ENCODE assay signal across 10 cellular contexts in genomic region chr14:61104358-61104757, GRCh38.
DNase-seq lines count a peak whose midpoint lies in the region; ATAC-seq, FAIRE-seq and TF ChIP-seq lines count a peak whose summit lies in the region.
"Had no signal": no experiment of that assay in that cellular context is flagged by ENCODE, and none has a peak within 500 bp of the region (broad histone marks: within the 10 kb centered on the region; RNA-seq: fewer than 3 reads in every experiment).

No MANE protein-coding gene starts in this region.

- in situ Hi-C loops in K562 (cut with MboI) = no loop called here

- POLR2A ChIA-PET in A549 (lab: Yijun Ruan, JAX) (interaction anchor here (1.1 to 1.3 kb wide), 2 partner anchors 124 to 455 kb away, joined by 3 read pairs; partner anchors contain the start of genes SLC38A6 and TRMT5), K562 (lab: Yijun Ruan, JAX) (no interaction called here)

- WGBS in A549 (ENCODE audit: missing lambda C conversion rate) = 57% methylated on average over 3 of the region's 3 CpGs
- 20% methylated on average over 3 of the region's 3 CpGs for WGBS in K562 (ENCODE audit: insufficient coverage, low coverage, missing lambda C conversion rate)

- BruUV-seq in K562 (replicated peaks; lab: Mats Ljungman, UMichigan) = no TSS peak

- TF ChIP-seq POLR2A in A549 (IDR thresholded peaks at IDR 0.05; ENCODE audit: low read length) = no peak
- no peak for TF ChIP-seq POLR2A in K562 (conservative IDR thresholded peaks at IDR 0.05)

- no peaks in the 10 kb centered on the region for H3K27me3 ChIP-seq in K562 (ENCODE audit: control insufficient read depth in 2 of 2, insufficient read depth in 2 of 2, low read length in 2 of 2)

- H3K4me1 Mint-ChIP-seq in nephron (peaks cover 83% of the 10 kb centered on the region), glutamatergic neuron (ENCODE audit: low read depth, unreplicated experiment) (peaks cover 9% of the 10 kb centered on the region)
- H3K4me1 Mint-ChIP-seq in effector memory CD8-positive, alpha-beta T cell (ENCODE audit: low read depth in 2 of 2) = no peaks in the 10 kb centered on the region

- H3K4me1 ChIP-seq in A549 (peaks cover 37% of the 10 kb centered on the region), K562 (replicated peaks in 1 of 2; ENCODE audit: control insufficient read depth in 2 of 2, insufficient read depth in 2 of 2, low read length in 2 of 2) (peaks cover 9 to 33% of the 10 kb centered on the region in 2 experiments; a peak in 4 of 5 replicates)

- TF ChIP-seq RAD21 in A549 (conservative IDR thresholded peaks at IDR 0.05 in 1 of 2, IDR thresholded peaks at IDR 0.05 in 1 of 2) (no peak), K562 (CRISPR knock-in tag; conservative IDR thresholded peaks at IDR 0.05 in 1 of 2, IDR thresholded peaks at IDR 0.05 in 1 of 2) (no peak)

- H2AFZ ChIP-seq in K562 (ENCODE audit: low read depth, low read length) = peak overlapping the region; percentile 95

- H3K36me3 Mint-ChIP-seq in nephron (ENCODE audit: low read depth) = peaks cover 5% of the 10 kb centered on the region
- peaks cover 3% of the 10 kb centered on the region for H3K36me3 Mint-ChIP-seq in effector memory CD8-positive, alpha-beta T cell (ENCODE audit: insufficient read depth)
- no peaks in the 10 kb centered on the region for H3K36me3 Mint-ChIP-seq in glutamatergic neuron (ENCODE audit: unreplicated experiment)

- H4K20me1 ChIP-seq in K562 (replicated peaks; ENCODE audit: control insufficient read depth, insufficient read depth, low read length) = no peaks in the 10 kb centered on the region

- no peak for FAIRE-seq in A549 (lab: Jason Lieb, UNC)
- FAIRE-seq in K562 (lab: Jason Lieb, UNC) = peak; percentile 56

- peak overlapping the region; percentile 89 to 97 for H3K27ac ChIP-seq in A549
- peak overlapping the region; percentile 98 for H3K27ac ChIP-seq in K562 (ENCODE audit: extremely low read depth, low read depth, low read length)

- no peak overlapping the region for H3K4me3 ChIP-seq in A549
- H3K4me3 ChIP-seq in K562 = no peak overlapping the region

- no peaks in the 10 kb centered on the region for H3K79me2 ChIP-seq in K562 (ENCODE audit: control insufficient read depth, insufficient read depth, low read length)

- H3K4me3 Mint-ChIP-seq in nephron (peak overlapping the region in 2 of 3 experiments; percentile 27 to 38), glutamatergic neuron (ENCODE audit: unreplicated experiment) (no peak overlapping the region)
- H3K4me3 Mint-ChIP-seq in effector memory CD8-positive, alpha-beta T cell = no peak overlapping the region

- TF ChIP-seq EP300 in A549 (IDR thresholded peaks at IDR 0.05) = no peak
- TF ChIP-seq EP300 in K562 (IDR thresholded peaks at IDR 0.05; ENCODE audit: low read length) = no peak

- TF ChIP-seq CTCF in A549 (IDR thresholded peaks at IDR 0.05) (no peak), K562 (IDR thresholded peaks at IDR 0.05 in 2 of 3, conservative IDR thresholded peaks at IDR 0.05 in 1 of 3; ENCODE audit: insufficient read depth in 2 of 3, low read depth in 1 of 3, low read length in 3 of 3) (no peak), nephron (IDR thresholded peaks at IDR 0.05; ENCODE audit: unreplicated experiment in 3 of 3) (no peak), glutamatergic neuron (IDR thresholded peaks at IDR 0.05; ENCODE audit: partially characterized antibody, unreplicated experiment) (no peak)

- peaks cover 5% of the 10 kb centered on the region for H3K9me3 Mint-ChIP-seq in nephron
- peaks cover 0 to 6% of the 10 kb centered on the region in 2 donors for H3K9me3 Mint-ChIP-seq in effector memory CD8-positive, alpha-beta T cell
- peaks cover 2% of the 10 kb centered on the region for H3K9me3 Mint-ChIP-seq in glutamatergic neuron (ENCODE audit: unreplicated experiment)

- no peaks in the 10 kb centered on the region; the same call in 2 of the 3 replicates for H3K36me3 ChIP-seq in K562 (ENCODE audit: control insufficient read depth, insufficient read depth, low read length)

- no peaks in the 10 kb centered on the region for H3K9me1 ChIP-seq in K562 (ENCODE audit: control insufficient read depth, insufficient read depth, low read length)

- CTCF ChIA-PET in A549 (lab: Yijun Ruan, JAX) = interaction anchor here (0.8 to 1.4 kb wide), 3 partner anchors 57 to 447 kb away, joined by 3 read pairs; no protein-coding TSS in a partner anchor
- CTCF ChIA-PET in K562 (lab: Yijun Ruan, JAX; ENCODE audit: low intra/inter-chr PET ratio) = no interaction called here

- 0 out of 6 replicates have a peak, but pooled peaks of 1 of the 2 experiments have one; percentile 1 for ATAC-seq in A549
- ATAC-seq in HG03095 (IDR thresholded peaks at IDR 0.05; ENCODE audit: unreplicated experiment) = peak; percentile 1
- peak; percentile 37 for ATAC-seq in K562
- no peak for ATAC-seq in effector memory CD8-positive, alpha-beta T cell (replicated peaks)

- H3K9me3 ChIP-seq in A549 (no peaks in the 10 kb centered on the region), K562 (replicated peaks; ENCODE audit: control insufficient read depth, insufficient read depth, low read depth, low read length) (no peaks in the 10 kb centered on the region)

- DNase-seq in A549 (ENCODE audit: low read depth in 1 of 2, low spot score in 1 of 2) = no peak
- peak in 1 of 4 experiments; percentile 18 for DNase-seq in K562 (ENCODE audit: extremely low read depth in 1 of 4, low spot score in 3 of 4)
- no peak for DNase-seq in ureter (ENCODE audit: low spot score)
- no peak for DNase-seq in effector memory CD8-positive, alpha-beta T cell
- no peak for DNase-seq in glutamatergic neuron
- no peak for DNase-seq in NCI-H2081 (lab: John Stamatoyannopoulos, UW)
- DNase-seq: cerebellar nuclear complex, NCI-H345 had no signal

- H3K27me3 Mint-ChIP-seq in nephron (ENCODE audit: low read depth) = no peaks in the 10 kb centered on the region
- H3K27me3 Mint-ChIP-seq in effector memory CD8-positive, alpha-beta T cell = no peaks in the 10 kb centered on the region
- no peaks in the 10 kb centered on the region for H3K27me3 Mint-ChIP-seq in glutamatergic neuron (ENCODE audit: unreplicated experiment)

- H3K4me2 ChIP-seq in A549 (peak overlapping the region; percentile 69), K562 (ENCODE audit: insufficient read depth, low read length) (peak overlapping the region; percentile 79)

- H3K9ac ChIP-seq in K562 (ENCODE audit: insufficient read depth in 1 of 2, low read depth in 2 of 2, low read length in 2 of 2) = peak overlapping the region in 1 of 2 experiments; percentile 69; a peak in 3 of 4 replicates

- intact Hi-C loops in K562 (cut with micrococcal nuclease) = no loop called here

- H3K27ac Mint-ChIP-seq in nephron (peak overlapping the region; percentile 77 to 96 (median 93)), glutamatergic neuron (ENCODE audit: unreplicated experiment) (no peak overlapping the region)
- H3K27ac Mint-ChIP-seq in effector memory CD8-positive, alpha-beta T cell = no peak overlapping the region

TF ChIP-seq in A549, 52 proteins besides CTCF, POLR2A, EP300 and RAD21:
- TF ChIP-seq NFE2L2 (conservative IDR thresholded peaks at IDR 0.05; ENCODE audit: low read length) = no peak

TF ChIP-seq in K562, 482 proteins besides CTCF, POLR2A, EP300 and RAD21:
- TF ChIP-seq E4F1 (CRISPR knock-in tag; IDR thresholded peaks at IDR 0.05; ENCODE audit: borderline replicate concordance) = no peak
- TF ChIP-seq SPI1 (IDR thresholded peaks at IDR 0.05; ENCODE audit: borderline replicate concordance, low read depth, low read length) = 0 out of 2 replicates have a peak, but pooled peaks have one; percentile 41
- no peak for TF ChIP-seq SRSF3 (IDR thresholded peaks at IDR 0.05; ENCODE audit: insufficient read depth, low read length)
- TF ChIP-seq CEBPB (tag; IDR thresholded peaks at IDR 0.05) = no peak
- no peak for TF ChIP-seq EWSR1 (IDR thresholded peaks at IDR 0.05; ENCODE audit: borderline replicate concordance, low read depth, partially characterized antibody)
- TF ChIP-seq GTF2E2 (tag; IDR thresholded peaks at IDR 0.05) = 0 out of 2 replicates have a peak, but pooled peaks have one; percentile 10
- no peak for TF ChIP-seq ZNF224 (CRISPR knock-in tag; IDR thresholded peaks at IDR 0.05)
- TF ChIP-seq ZNF696 (CRISPR knock-in tag; conservative IDR thresholded peaks at IDR 0.05) = no peak
- no peak for TF ChIP-seq BRCA1 (IDR thresholded peaks at IDR 0.05)
- TF ChIP-seq BRCA1 (CRISPR knock-in tag; IDR thresholded peaks at IDR 0.05) = no peak
- TF ChIP-seq MCM5 (IDR thresholded peaks at IDR 0.05; ENCODE audit: low read depth) = no peak
TF ChIP-seq in K562: peak in this region for 2.

Comparison
In these comparisons a context has a peak if more than half of its experiments do, and no peak if none do; other contexts are left out.
1. H3K27ac Mint-ChIP-seq: peak in nephron (3 of 3); none in effector memory CD8-positive, alpha-beta T cell (0 of 2) and glutamatergic neuron (single experiment).
2. H3K4me3 Mint-ChIP-seq: peak in nephron (2 of 3); none in effector memory CD8-positive, alpha-beta T cell (0 of 2) and glutamatergic neuron (single experiment).